19 cellular contexts compared by ENCODE assay signal in the genomic region with DNA sequence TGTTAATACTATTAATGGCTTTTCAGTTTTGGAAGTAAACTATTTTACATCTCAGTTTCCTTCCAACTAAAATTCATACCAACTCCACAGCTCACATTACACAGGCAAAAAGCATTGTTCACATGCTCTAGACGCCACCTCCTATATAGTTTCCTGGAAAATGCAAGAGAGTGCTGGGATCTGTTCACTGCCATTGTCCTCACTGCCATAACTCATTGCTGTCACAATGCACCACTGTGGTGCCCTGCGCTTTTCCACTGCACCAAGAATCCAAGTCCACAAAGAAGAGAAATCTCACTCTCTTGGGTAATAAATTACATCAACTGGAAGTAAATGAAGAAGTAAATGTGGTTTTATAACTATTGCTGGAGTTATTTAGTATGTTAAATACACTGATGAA.
"Had no signal": no experiment of that assay in that cellular context is flagged by ENCODE, and none has a peak within 500 bp of the region (broad histone marks: within the 10 kb centered on the region; RNA-seq: fewer than 3 reads in every experiment).

No MANE protein-coding gene starts in this region.

- H3K36me3 ChIP-seq: esophagus squamous epithelium, right atrium auricular region, stomach, thoracic aorta, transverse colon had no signal

- ATAC-seq: effector memory CD8-positive, alpha-beta T cell; left cardiac atrium; left ventricle myocardium superior; natural killer cell treated with Interleukin-12 subunit alpha and Interleukin-12 subunit beta and Interleukin-15 and Interleukin-18, amount 100 ng/mL, for 72 hours had no signal

- H3K27ac ChIP-seq: esophagus squamous epithelium, right atrium auricular region, stomach, thoracic aorta, transverse colon had no signal

- H3K4me1 ChIP-seq: esophagus squamous epithelium, right atrium auricular region, stomach, transverse colon had no signal

- H3K9me3 ChIP-seq: esophagus squamous epithelium, right atrium auricular region, stomach, thoracic aorta, transverse colon had no signal

- H3K27me3 ChIP-seq: esophagus squamous epithelium, right atrium auricular region, stomach, transverse colon had no signal

- DNase-seq: effector memory CD8-positive, alpha-beta T cell; esophagus squamous epithelium; foreskin fibroblast; kidney; left cardiac atrium; left ventricle myocardium superior; mesenchymal stem cell; midbrain; posterior cingulate gyrus; small intestine; stimulated activated CD4-positive, alpha-beta T cell treated with anti-CD3 and anti-CD28 coated beads, Interleukin-12 subunit alpha, Interleukin-12 subunit beta, amount 100 ng/mL, for 4 hours; stimulated activated naive CD4-positive, alpha-beta T cell; stomach; substantia nigra; transverse colon had no signal

- H3K4me3 ChIP-seq: esophagus squamous epithelium, lung, right atrium auricular region, stomach, thoracic aorta, transverse colon had no signal
